ENCODE assay signal across 22 cellular contexts in the genomic region with DNA sequence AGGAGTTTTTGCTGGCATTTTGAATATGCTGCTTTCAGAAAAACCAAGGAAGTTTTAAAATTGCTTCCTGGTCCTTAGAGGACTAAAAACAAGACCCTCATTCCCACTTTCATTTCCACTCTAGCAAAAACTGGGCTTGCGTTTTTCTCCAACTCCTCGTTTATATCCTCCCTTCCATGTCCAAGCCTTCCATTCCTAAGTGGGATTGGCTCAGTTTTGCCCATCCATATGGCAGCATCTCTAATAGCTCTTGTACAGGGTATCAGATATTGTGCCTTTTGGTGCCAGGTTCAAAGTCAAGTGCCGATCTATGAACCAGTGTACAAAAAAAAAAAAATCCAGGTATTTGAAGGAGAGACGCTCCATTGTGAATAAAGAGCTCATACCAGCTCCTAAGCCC. TPM values are rescaled to one million over a fixed set of nuclear protein-coding genes. Genes with fewer than 3 reads are reported as not detected.
DNase-seq lines count a peak whose midpoint lies in the region; ATAC-seq and TF ChIP-seq lines count a peak whose summit lies in the region.
"Had no signal": no experiment of that assay in that cellular context is flagged by ENCODE, and none has a peak within 500 bp of the region (broad histone marks: within the 10 kb centered on the region; RNA-seq: fewer than 3 reads in every experiment).

No MANE protein-coding gene starts in this region.

- DNase-seq in activated CD4-positive, alpha-beta T cell treated with anti-CD3 and anti-CD28 coated beads, Interleukin-2, amount 10 ng/mL, durations not matched to agents 24 days and 14 days, result no peak
- DNase-seq in activated CD4-positive, alpha-beta T cell treated with anti-CD3 and anti-CD28 coated beads for 1 hour, result no peak
- DNase-seq in T-helper 17 cell, result no peak
- DNase-seq in naive thymus-derived CD8-positive, alpha-beta T cell, result no peak
- DNase-seq in NAMALWA (ENCODE audit: low spot score), result no peak
- DNase-seq in GM13976 (ENCODE audit: low spot score), result no peak
- DNase-seq: activated B cell treated with CpG ODN at 0.5 μM for 24 hours; activated CD8-positive, alpha-beta T cell treated with anti-CD3 and anti-CD28 coated beads, Interleukin-2, amount 10 ng/mL, durations not matched to agents 7 days and 5 days; BE2C; DMS79 treated with DMSO at 0.1 percent for 48 hours; kidney glomerular epithelial cell; NCI-H1105; NCI-H1930; NCI-H69; T1000 had no signal

- H3K36me3 Mint-ChIP-seq in activated CD4-positive, alpha-beta T cell treated with anti-CD3 and anti-CD28 coated beads, Interleukin-2, amount 10 ng/mL, durations not matched to agents 24 days and 14 days (ENCODE audit: low read depth), result peaks cover 67% of the 10 kb centered on the region
- peaks cover 7% of the 10 kb centered on the region for H3K36me3 Mint-ChIP-seq in T-helper 17 cell (ENCODE audit: low read depth)
- peaks cover 0 to 72% (median 24%) of the 10 kb centered on the region in 3 donors for H3K36me3 Mint-ChIP-seq in naive thymus-derived CD8-positive, alpha-beta T cell

- no peaks in the 10 kb centered on the region for H3K9me3 ChIP-seq in T-helper 17 cell (ENCODE audit: control insufficient read depth, low read length, poor library complexity, severe bottlenecking)
- H3K9me3 ChIP-seq: A549, BE2C had no signal

- peaks cover 38% of the 10 kb centered on the region for H3K4me1 ChIP-seq in ACC112 (ENCODE audit: control insufficient read depth, insufficient read depth, low read length, unreplicated experiment)

- no peak overlapping the region for H3K4me3 Mint-ChIP-seq in activated CD4-positive, alpha-beta T cell treated with anti-CD3 and anti-CD28 coated beads, Interleukin-2, amount 10 ng/mL, durations not matched to agents 24 days and 14 days
- no peak overlapping the region for H3K4me3 Mint-ChIP-seq in T-helper 17 cell
- no peak overlapping the region for H3K4me3 Mint-ChIP-seq in naive thymus-derived CD8-positive, alpha-beta T cell
- H3K4me3 Mint-ChIP-seq: activated B cell treated with CpG ODN at 0.5 μM for 24 hours; activated CD8-positive, alpha-beta T cell treated with anti-CD3 and anti-CD28 coated beads, Interleukin-2, amount 10 ng/mL, durations not matched to agents 7 days and 5 days; activated T-helper 1 cell treated with anti-CD3 and anti-CD28 coated beads, Interleukin-12 subunit alpha, Interleukin-12 subunit beta, Interleukin-2, Interleukin-4 antibody, amounts not matched to agents 30 ng/mL and 10 ng/mL and 1 ng/mL, durations not matched to agents 14 hours and 24 hours and 36 hours; IgD-negative memory B cell had no signal

- H3K79me2 ChIP-seq in ACC112 (ENCODE audit: control insufficient read depth, insufficient read depth, low read length, unreplicated experiment), result no peaks in the 10 kb centered on the region

- peak overlapping the region; percentile 89; the same call in 1 of the 2 replicates for H3K27ac ChIP-seq in ACC112 (ENCODE audit: low read depth, low read length)
- H3K27ac ChIP-seq: A549, skin epidermis had no signal

- TF ChIP-seq CTCF in GM13976 (IDR thresholded peaks at IDR 0.05; ENCODE audit: borderline replicate concordance, control extremely low read depth, extremely low read depth, insufficient read depth, missing control alignments), result no peak

- ATAC-seq in T-helper 17 cell, result no peak
- no peak for ATAC-seq in naive thymus-derived CD8-positive, alpha-beta T cell
- no peak for ATAC-seq in GM18511 (IDR thresholded peaks at IDR 0.05; ENCODE audit: unreplicated experiment)
- ATAC-seq: A549; activated CD8-positive, alpha-beta T cell treated with anti-CD3 and anti-CD28 coated beads, Interleukin-2, amount 10 ng/mL, durations not matched to agents 7 days and 5 days had no signal

- H3K27ac Mint-ChIP-seq in activated CD4-positive, alpha-beta T cell treated with anti-CD3 and anti-CD28 coated beads, Interleukin-2, amount 10 ng/mL, durations not matched to agents 24 days and 14 days, result peak overlapping the region; percentile 23
- H3K27ac Mint-ChIP-seq in T-helper 17 cell, result peak overlapping the region; percentile 14
- peak overlapping the region in 6 of 10 donors; percentile 2 to 76 (median 38) for H3K27ac Mint-ChIP-seq in naive thymus-derived CD8-positive, alpha-beta T cell
- H3K27ac Mint-ChIP-seq: activated B cell treated with CpG ODN at 0.5 μM for 24 hours; activated CD8-positive, alpha-beta T cell treated with anti-CD3 and anti-CD28 coated beads, Interleukin-2, amount 10 ng/mL, durations not matched to agents 7 days and 5 days; activated T-helper 1 cell treated with anti-CD3 and anti-CD28 coated beads, Interleukin-12 subunit alpha, Interleukin-12 subunit beta, Interleukin-2, Interleukin-4 antibody, amounts not matched to agents 30 ng/mL and 10 ng/mL and 1 ng/mL, durations not matched to agents 14 hours and 24 hours and 36 hours; IgD-negative memory B cell had no signal

- POLR2A ChIA-PET in naive thymus-derived CD8-positive, alpha-beta T cell (lab: Charles Lee), result interaction anchor here (1.7 kb wide), 1 partner anchor 9 kb away, joined by 5 read pairs; no protein-coding TSS in a partner anchor

- no peak overlapping the region for H2AFZ ChIP-seq in ACC112 (ENCODE audit: low read length, unreplicated experiment)

- H3K4me1 Mint-ChIP-seq in activated CD4-positive, alpha-beta T cell treated with anti-CD3 and anti-CD28 coated beads, Interleukin-2, amount 10 ng/mL, durations not matched to agents 24 days and 14 days, result peaks cover 15% of the 10 kb centered on the region
- peaks cover 6% of the 10 kb centered on the region for H3K4me1 Mint-ChIP-seq in T-helper 17 cell
- H3K4me1 Mint-ChIP-seq in naive thymus-derived CD8-positive, alpha-beta T cell, result peaks cover 0 to 5% (median 1%) of the 10 kb centered on the region in 4 donors
- H3K4me1 Mint-ChIP-seq: activated B cell treated with CpG ODN at 0.5 μM for 24 hours had no signal

- H3K27me3 ChIP-seq in ACC112 (ENCODE audit: insufficient read depth, low read length), result no peaks in the 10 kb centered on the region
- H3K27me3 ChIP-seq: BE2C had no signal

- in situ Hi-C loops in GM13976 (cut with MboI; ENCODE audit: low sequenced_read_pairs, unreplicated experiment), result no loop called here

- no peaks in the 10 kb centered on the region for H3K9me3 Mint-ChIP-seq in activated CD4-positive, alpha-beta T cell treated with anti-CD3 and anti-CD28 coated beads, Interleukin-2, amount 10 ng/mL, durations not matched to agents 24 days and 14 days
- H3K9me3 Mint-ChIP-seq in naive thymus-derived CD8-positive, alpha-beta T cell, result no peaks in the 10 kb centered on the region
- H3K9me3 Mint-ChIP-seq: activated B cell treated with CpG ODN at 0.5 μM for 24 hours; activated T-helper 1 cell treated with anti-CD3 and anti-CD28 coated beads, Interleukin-12 subunit alpha, Interleukin-12 subunit beta, Interleukin-2, Interleukin-4 antibody, amounts not matched to agents 30 ng/mL and 10 ng/mL and 1 ng/mL, durations not matched to agents 14 hours and 24 hours and 36 hours; IgD-negative memory B cell had no signal

- H3K36me3 ChIP-seq in ACC112 (ENCODE audit: insufficient read depth, low read length), result peaks cover 44% of the 10 kb centered on the region

- intact Hi-C loops in activated CD4-positive, alpha-beta T cell treated with anti-CD3 and anti-CD28 coated beads, Interleukin-2, amount 10 ng/mL, durations not matched to agents 24 days and 14 days (cut with micrococcal nuclease), result no loop called here

- no peaks in the 10 kb centered on the region for H3K27me3 Mint-ChIP-seq in activated CD4-positive, alpha-beta T cell treated with anti-CD3 and anti-CD28 coated beads, Interleukin-2, amount 10 ng/mL, durations not matched to agents 24 days and 14 days
- no peaks in the 10 kb centered on the region for H3K27me3 Mint-ChIP-seq in T-helper 17 cell
- H3K27me3 Mint-ChIP-seq in naive thymus-derived CD8-positive, alpha-beta T cell, result no peaks in the 10 kb centered on the region
- H3K27me3 Mint-ChIP-seq: activated B cell treated with CpG ODN at 0.5 μM for 24 hours, IgD-negative memory B cell had no signal

- no peak overlapping the region for H3K4me3 ChIP-seq in ACC112 (ENCODE audit: low read depth, low read length)
- H3K4me3 ChIP-seq: A549, skin epidermis had no signal

RNA-seq across cellular contexts. Expression of gene TBKBP1, which starts 9.9 kb away (rescaled TPM):
- total RNA-seq in activated CD4-positive, alpha-beta T cell treated with anti-CD3 and anti-CD28 coated beads, Interleukin-2, amount 10 ng/mL, durations not matched to agents 24 days and 14 days, result 9.3 and 10.9 TPM in 2 replicates
- 1 to 10 TPM; 2.4 to 2.6 TPM for total RNA-seq in T-helper 17 cell
- 1 to 10 TPM; 1.4 to 3.1 TPM for total RNA-seq in naive thymus-derived CD8-positive, alpha-beta T cell
- under 1 TPM in 2 of 3 donors, not detected in 1; 0.07 to 0.59 TPM for polyA plus RNA-seq in naive thymus-derived CD8-positive, alpha-beta T cell

RNA-seq across cellular contexts. Expression of gene KPNB1, which starts 34.3 kb away (rescaled TPM):
- total RNA-seq in activated CD4-positive, alpha-beta T cell treated with anti-CD3 and anti-CD28 coated beads, Interleukin-2, amount 10 ng/mL, durations not matched to agents 24 days and 14 days, result 727 and 736 TPM in 2 replicates
- 100 to 1,000 TPM; 183 to 196 TPM for total RNA-seq in T-helper 17 cell
- 100 to 1,000 TPM; 217 to 252 TPM for total RNA-seq in naive thymus-derived CD8-positive, alpha-beta T cell
- 10 to 100 TPM; 22.8 to 32.2 (median 25.7) TPM for polyA plus RNA-seq in naive thymus-derived CD8-positive, alpha-beta T cell

RNA-seq across cellular contexts. Expression of gene TBX21, which starts 49.0 kb away (rescaled TPM):
- 63.0 and 66.4 TPM in 2 replicates for total RNA-seq in activated CD4-positive, alpha-beta T cell treated with anti-CD3 and anti-CD28 coated beads, Interleukin-2, amount 10 ng/mL, durations not matched to agents 24 days and 14 days
- total RNA-seq in T-helper 17 cell, result 1 to 10 TPM; 7.9 to 8.8 TPM
- 1 to 10 TPM; 1.6 to 2.1 TPM for total RNA-seq in naive thymus-derived CD8-positive, alpha-beta T cell
- polyA plus RNA-seq in naive thymus-derived CD8-positive, alpha-beta T cell, result 10 to 100 TPM in 1 of 3 donors, 1 to 10 TPM in 1, under 1 TPM in 1; 0.42 to 27.4 (median 1.3) TPM
- total RNA-seq: lung microvascular endothelial cell had no signal
- polyA plus RNA-seq: A549 had no signal
